1 cellular context compared by ENCODE assay signal in the genomic region with DNA sequence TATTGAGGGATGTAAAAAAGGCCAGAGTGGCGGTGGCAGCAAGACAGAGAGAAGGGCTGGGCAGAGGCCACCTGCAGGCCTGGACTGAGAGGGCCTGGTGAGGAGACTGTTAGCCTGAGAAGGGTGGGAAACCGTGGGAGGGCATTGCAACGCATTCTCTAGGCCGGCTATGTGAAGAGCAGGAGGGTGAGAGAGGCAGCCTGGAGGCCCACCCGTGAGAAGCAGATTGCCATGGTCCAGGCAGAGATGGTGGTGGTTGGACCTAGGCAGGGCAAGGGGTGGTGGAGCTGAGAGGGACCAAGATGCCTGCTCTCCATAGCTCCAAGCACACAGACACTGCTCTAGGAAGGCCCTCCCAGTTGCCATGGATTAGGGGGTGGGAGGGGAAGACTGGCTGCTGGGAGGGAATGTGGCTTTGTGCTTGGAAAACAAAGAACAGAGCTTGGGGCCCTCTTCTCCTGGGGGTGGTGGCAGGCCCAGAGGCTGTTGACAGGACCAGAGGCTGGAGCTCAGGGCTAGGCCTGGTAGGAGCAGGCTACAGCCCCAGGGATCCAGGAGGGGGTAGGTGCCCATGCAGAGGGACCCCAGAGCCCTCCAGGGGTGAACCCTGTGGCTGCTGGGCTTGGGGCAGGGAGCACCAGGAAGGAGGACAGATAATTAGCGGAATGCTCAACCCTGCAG.
TF ChIP-seq lines count a peak whose summit lies in the region.

No MANE protein-coding gene starts in this region.

TF ChIP-seq in HepG2, 621 proteins besides CTCF, POLR2A, EP300 and RAD21 (continued from another document and continues in another):
- TF ChIP-seq ZNF441 (CRISPR knock-in tag; IDR thresholded peaks at IDR 0.05; ENCODE audit: borderline replicate concordance) (peak; percentile 39; the same call in 1 of the 2 replicates), ZNF510 (CRISPR knock-in tag; IDR thresholded peaks at IDR 0.05; ENCODE audit: low read depth) (no peak), TARDBP (CRISPR knock-in tag; IDR thresholded peaks at IDR 0.05) (0 out of 2 replicates have a peak, but pooled peaks have one; percentile 4), ZIK1 (CRISPR knock-in tag; IDR thresholded peaks at IDR 0.05; ENCODE audit: borderline replicate concordance, low read depth) (peak; percentile 59; the same call in 1 of the 2 replicates), ZNF672 (CRISPR knock-in tag; IDR thresholded peaks at IDR 0.05) (no peak), SOX13 (IDR thresholded peaks at IDR 0.05) (0 out of 2 replicates have a peak, but pooled peaks have one; percentile 56), SOX13 (CRISPR knock-in tag; conservative IDR thresholded peaks at IDR 0.05 in 1 of 2, IDR thresholded peaks at IDR 0.05 in 1 of 2) (peak in 1 of 2 experiments; percentile 95; a peak in 2 of 4 replicates), KLF6 (CRISPR knock-in tag; IDR thresholded peaks at IDR 0.05) (no peak), JUNB (CRISPR knock-in tag; IDR thresholded peaks at IDR 0.05; ENCODE audit: borderline replicate concordance) (no peak), CENPX (CRISPR knock-in tag; IDR thresholded peaks at IDR 0.05) (no peak), YEATS2 (CRISPR knock-in tag; IDR thresholded peaks at IDR 0.05; ENCODE audit: borderline replicate concordance) (no peak), NFYC (CRISPR knock-in tag; IDR thresholded peaks at IDR 0.05) (no peak; the same call in 1 of the 2 replicates), ZNF782 (CRISPR knock-in tag; IDR thresholded peaks at IDR 0.05; ENCODE audit: borderline replicate concordance) (peak; percentile 45; the same call in 1 of the 2 replicates), PITX1 (CRISPR knock-in tag; IDR thresholded peaks at IDR 0.05) (peak; percentile 69; the same call in 1 of the 2 replicates), SIN3B (IDR thresholded peaks at IDR 0.05; ENCODE audit: low read length) (no peak), GLI4 (CRISPR knock-in tag; IDR thresholded peaks at IDR 0.05; ENCODE audit: borderline replicate concordance) (no peak), ZNF839 (CRISPR knock-in tag; IDR thresholded peaks at IDR 0.05; ENCODE audit: borderline replicate concordance) (no peak), BHLHE40 (IDR thresholded peaks at IDR 0.05; ENCODE audit: low read length) (0 out of 2 replicates have a peak, but pooled peaks have one; percentile 16)
- TF ChIP-seq, protein P1, sequence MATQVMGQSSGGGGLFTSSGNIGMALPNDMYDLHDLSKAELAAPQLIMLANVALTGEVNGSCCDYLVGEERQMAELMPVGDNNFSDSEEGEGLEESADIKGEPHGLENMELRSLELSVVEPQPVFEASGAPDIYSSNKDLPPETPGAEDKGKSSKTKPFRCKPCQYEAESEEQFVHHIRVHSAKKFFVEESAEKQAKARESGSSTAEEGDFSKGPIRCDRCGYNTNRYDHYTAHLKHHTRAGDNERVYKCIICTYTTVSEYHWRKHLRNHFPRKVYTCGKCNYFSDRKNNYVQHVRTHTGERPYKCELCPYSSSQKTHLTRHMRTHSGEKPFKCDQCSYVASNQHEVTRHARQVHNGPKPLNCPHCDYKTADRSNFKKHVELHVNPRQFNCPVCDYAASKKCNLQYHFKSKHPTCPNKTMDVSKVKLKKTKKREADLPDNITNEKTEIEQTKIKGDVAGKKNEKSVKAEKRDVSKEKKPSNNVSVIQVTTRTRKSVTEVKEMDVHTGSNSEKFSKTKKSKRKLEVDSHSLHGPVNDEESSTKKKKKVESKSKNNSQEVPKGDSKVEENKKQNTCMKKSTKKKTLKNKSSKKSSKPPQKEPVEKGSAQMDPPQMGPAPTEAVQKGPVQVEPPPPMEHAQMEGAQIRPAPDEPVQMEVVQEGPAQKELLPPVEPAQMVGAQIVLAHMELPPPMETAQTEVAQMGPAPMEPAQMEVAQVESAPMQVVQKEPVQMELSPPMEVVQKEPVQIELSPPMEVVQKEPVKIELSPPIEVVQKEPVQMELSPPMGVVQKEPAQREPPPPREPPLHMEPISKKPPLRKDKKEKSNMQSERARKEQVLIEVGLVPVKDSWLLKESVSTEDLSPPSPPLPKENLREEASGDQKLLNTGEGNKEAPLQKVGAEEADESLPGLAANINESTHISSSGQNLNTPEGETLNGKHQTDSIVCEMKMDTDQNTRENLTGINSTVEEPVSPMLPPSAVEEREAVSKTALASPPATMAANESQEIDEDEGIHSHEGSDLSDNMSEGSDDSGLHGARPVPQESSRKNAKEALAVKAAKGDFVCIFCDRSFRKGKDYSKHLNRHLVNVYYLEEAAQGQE (IDR thresholded peaks at IDR 0.05; ENCODE audit: borderline replicate concordance in 1 of 2, low read depth in 1 of 2, low read length in 2 of 2), result no peak
- TF ChIP-seq, protein P2, sequence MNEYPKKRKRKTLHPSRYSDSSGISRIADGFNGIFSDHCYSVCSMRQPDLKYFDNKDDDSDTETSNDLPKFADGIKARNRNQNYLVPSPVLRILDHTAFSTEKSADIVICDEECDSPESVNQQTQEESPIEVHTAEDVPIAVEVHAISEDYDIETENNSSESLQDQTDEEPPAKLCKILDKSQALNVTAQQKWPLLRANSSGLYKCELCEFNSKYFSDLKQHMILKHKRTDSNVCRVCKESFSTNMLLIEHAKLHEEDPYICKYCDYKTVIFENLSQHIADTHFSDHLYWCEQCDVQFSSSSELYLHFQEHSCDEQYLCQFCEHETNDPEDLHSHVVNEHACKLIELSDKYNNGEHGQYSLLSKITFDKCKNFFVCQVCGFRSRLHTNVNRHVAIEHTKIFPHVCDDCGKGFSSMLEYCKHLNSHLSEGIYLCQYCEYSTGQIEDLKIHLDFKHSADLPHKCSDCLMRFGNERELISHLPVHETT (CRISPR knock-in tag; conservative IDR thresholded peaks at IDR 0.05), result no peak
- TF ChIP-seq, protein P3, sequence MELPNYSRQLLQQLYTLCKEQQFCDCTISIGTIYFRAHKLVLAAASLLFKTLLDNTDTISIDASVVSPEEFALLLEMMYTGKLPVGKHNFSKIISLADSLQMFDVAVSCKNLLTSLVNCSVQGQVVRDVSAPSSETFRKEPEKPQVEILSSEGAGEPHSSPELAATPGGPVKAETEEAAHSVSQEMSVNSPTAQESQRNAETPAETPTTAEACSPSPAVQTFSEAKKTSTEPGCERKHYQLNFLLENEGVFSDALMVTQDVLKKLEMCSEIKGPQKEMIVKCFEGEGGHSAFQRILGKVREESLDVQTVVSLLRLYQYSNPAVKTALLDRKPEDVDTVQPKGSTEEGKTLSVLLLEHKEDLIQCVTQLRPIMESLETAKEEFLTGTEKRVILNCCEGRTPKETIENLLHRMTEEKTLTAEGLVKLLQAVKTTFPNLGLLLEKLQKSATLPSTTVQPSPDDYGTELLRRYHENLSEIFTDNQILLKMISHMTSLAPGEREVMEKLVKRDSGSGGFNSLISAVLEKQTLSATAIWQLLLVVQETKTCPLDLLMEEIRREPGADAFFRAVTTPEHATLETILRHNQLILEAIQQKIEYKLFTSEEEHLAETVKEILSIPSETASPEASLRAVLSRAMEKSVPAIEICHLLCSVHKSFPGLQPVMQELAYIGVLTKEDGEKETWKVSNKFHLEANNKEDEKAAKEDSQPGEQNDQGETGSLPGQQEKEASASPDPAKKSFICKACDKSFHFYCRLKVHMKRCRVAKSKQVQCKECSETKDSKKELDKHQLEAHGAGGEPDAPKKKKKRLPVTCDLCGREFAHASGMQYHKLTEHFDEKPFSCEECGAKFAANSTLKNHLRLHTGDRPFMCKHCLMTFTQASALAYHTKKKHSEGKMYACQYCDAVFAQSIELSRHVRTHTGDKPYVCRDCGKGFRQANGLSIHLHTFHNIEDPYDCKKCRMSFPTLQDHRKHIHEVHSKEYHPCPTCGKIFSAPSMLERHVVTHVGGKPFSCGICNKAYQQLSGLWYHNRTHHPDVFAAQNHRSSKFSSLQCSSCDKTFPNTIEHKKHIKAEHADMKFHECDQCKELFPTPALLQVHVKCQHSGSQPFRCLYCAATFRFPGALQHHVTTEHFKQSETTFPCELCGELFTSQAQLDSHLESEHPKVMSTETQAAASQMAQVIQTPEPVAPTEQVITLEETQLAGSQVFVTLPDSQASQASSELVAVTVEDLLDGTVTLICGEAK (IDR thresholded peaks at IDR 0.05), result no peak
- TF ChIP-seq, protein P3 (CRISPR knock-in tag; IDR thresholded peaks at IDR 0.05), result no peak
- TF ChIP-seq, protein P4, sequence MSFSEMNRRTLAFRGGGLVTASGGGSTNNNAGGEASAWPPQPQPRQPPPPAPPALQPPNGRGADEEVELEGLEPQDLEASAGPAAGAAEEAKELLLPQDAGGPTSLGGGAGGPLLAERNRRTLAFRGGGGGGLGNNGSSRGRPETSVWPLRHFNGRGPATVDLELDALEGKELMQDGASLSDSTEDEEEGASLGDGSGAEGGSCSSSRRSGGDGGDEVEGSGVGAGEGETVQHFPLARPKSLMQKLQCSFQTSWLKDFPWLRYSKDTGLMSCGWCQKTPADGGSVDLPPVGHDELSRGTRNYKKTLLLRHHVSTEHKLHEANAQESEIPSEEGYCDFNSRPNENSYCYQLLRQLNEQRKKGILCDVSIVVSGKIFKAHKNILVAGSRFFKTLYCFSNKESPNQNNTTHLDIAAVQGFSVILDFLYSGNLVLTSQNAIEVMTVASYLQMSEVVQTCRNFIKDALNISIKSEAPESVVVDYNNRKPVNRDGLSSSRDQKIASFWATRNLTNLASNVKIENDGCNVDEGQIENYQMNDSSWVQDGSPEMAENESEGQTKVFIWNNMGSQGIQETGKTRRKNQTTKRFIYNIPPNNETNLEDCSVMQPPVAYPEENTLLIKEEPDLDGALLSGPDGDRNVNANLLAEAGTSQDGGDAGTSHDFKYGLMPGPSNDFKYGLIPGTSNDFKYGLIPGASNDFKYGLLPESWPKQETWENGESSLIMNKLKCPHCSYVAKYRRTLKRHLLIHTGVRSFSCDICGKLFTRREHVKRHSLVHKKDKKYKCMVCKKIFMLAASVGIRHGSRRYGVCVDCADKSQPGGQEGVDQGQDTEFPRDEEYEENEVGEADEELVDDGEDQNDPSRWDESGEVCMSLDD (CRISPR knock-in tag; IDR thresholded peaks at IDR 0.05; ENCODE audit: borderline replicate concordance), result no peak
- TF ChIP-seq, protein P5, sequence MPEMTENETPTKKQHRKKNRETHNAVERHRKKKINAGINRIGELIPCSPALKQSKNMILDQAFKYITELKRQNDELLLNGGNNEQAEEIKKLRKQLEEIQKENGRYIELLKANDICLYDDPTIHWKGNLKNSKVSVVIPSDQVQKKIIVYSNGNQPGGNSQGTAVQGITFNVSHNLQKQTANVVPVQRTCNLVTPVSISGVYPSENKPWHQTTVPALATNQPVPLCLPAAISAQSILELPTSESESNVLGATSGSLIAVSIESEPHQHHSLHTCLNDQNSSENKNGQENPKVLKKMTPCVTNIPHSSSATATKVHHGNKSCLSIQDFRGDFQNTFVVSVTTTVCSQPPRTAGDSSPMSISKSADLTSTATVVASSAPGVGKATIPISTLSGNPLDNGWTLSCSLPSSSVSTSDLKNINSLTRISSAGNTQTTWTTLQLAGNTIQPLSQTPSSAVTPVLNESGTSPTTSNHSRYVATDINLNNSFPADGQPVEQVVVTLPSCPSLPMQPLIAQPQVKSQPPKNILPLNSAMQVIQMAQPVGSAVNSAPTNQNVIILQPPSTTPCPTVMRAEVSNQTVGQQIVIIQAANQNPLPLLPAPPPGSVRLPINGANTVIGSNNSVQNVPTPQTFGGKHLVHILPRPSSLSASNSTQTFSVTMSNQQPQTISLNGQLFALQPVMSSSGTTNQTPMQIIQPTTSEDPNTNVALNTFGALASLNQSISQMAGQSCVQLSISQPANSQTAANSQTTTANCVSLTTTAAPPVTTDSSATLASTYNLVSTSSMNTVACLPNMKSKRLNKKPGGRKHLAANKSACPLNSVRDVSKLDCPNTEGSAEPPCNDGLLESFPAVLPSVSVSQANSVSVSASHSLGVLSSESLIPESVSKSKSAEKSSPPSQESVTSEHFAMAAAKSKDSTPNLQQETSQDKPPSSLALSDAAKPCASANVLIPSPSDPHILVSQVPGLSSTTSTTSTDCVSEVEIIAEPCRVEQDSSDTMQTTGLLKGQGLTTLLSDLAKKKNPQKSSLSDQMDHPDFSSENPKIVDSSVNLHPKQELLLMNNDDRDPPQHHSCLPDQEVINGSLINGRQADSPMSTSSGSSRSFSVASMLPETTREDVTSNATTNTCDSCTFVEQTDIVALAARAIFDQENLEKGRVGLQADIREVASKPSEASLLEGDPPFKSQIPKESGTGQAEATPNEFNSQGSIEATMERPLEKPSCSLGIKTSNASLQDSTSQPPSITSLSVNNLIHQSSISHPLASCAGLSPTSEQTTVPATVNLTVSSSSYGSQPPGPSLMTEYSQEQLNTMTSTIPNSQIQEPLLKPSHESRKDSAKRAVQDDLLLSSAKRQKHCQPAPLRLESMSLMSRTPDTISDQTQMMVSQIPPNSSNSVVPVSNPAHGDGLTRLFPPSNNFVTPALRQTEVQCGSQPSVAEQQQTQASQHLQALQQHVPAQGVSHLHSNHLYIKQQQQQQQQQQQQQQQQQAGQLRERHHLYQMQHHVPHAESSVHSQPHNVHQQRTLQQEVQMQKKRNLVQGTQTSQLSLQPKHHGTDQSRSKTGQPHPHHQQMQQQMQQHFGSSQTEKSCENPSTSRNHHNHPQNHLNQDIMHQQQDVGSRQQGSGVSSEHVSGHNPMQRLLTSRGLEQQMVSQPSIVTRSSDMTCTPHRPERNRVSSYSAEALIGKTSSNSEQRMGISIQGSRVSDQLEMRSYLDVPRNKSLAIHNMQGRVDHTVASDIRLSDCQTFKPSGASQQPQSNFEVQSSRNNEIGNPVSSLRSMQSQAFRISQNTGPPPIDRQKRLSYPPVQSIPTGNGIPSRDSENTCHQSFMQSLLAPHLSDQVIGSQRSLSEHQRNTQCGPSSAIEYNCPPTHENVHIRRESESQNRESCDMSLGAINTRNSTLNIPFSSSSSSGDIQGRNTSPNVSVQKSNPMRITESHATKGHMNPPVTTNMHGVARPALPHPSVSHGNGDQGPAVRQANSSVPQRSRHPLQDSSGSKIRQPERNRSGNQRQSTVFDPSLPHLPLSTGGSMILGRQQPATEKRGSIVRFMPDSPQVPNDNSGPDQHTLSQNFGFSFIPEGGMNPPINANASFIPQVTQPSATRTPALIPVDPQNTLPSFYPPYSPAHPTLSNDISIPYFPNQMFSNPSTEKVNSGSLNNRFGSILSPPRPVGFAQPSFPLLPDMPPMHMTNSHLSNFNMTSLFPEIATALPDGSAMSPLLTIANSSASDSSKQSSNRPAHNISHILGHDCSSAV (CRISPR knock-in tag; IDR thresholded peaks at IDR 0.05; ENCODE audit: borderline replicate concordance), result no peak
